Comparison of ENCODE assay signal across 17 cellular contexts in the genomic region with DNA sequence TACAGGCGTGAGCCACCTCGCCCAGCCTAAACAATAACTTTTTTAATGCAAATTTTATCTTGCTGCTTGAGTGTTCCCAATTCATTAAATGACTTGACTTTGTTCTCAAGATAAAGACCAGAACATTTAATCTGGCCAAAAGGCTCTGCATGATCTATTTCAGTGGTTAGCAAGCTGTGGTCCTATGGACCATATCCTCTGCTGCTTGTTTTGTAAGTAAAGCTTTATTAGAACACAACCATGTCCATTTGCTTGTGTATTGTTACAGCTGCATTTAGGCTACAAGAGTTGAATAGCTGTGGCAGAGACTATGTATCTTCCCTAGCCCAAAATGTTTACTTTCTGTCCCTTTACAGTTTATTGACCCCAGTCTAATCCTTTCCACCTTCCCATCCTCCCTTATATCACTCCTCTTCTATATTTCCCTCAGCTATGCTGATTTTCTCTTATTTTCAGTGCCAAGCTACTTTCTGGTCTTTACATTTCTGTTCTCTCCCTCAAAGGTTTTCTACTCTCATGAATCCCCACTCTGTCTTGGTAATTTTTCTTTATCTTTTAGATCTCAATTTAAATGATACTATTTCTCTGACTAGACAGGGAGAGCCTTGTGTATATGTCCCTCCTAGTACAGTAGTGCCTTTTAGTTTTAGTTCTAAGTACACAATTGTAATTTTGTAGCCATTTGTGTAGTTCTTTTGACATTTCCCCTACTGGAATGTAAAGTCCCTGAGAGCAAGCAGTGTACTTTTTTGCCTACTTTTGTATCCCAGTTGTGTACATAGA. TPM values are rescaled to one million over a fixed set of nuclear protein-coding genes. Genes with fewer than 3 reads are reported as not detected.
DNase-seq lines count a peak whose midpoint lies in the region; ATAC-seq, FAIRE-seq and TF ChIP-seq lines count a peak whose summit lies in the region.
"Had no signal": no experiment of that assay in that cellular context is flagged by ENCODE, and none has a peak within 500 bp of the region (broad histone marks: within the 10 kb centered on the region; RNA-seq: fewer than 3 reads in every experiment).

No MANE protein-coding gene starts in this region.

- H3K9me3 ChIP-seq in testis (no peaks in the 10 kb centered on the region), BE2C (no peaks in the 10 kb centered on the region)
- H3K9me3 ChIP-seq: Peyer's patch had no signal

- no peak for FAIRE-seq in frontal cortex (lab: Jason Lieb, UNC)
- FAIRE-seq: A204.1, GM12892, GM18507 had no signal

- H3K36me3 ChIP-seq in testis (ENCODE audit: low read depth, missing control alignments) (no peaks in the 10 kb centered on the region), BE2C (peaks cover 22% of the 10 kb centered on the region)

- peaks cover 18% of the 10 kb centered on the region for H3K4me1 Mint-ChIP-seq in activated T-cell treated with anti-CD3 and anti-CD28 coated beads, Interleukin-2, amount 50 U/mL, for 24 hours (ENCODE audit: low read depth)
- peaks cover 8% of the 10 kb centered on the region for H3K4me1 Mint-ChIP-seq in stimulated activated naive CD8-positive, alpha-beta T cell treated with anti-CD3 and anti-CD28 coated beads, Interleukin-15, Interleukin-2, amounts not matched to agents 100 ng/mL and 50 ng/mL, for 24 hours (ENCODE audit: low read depth)
- H3K4me1 Mint-ChIP-seq in central memory CD8-positive, alpha-beta T cell, result peaks cover 24% of the 10 kb centered on the region

- no peak overlapping the region for H3K4me3 ChIP-seq in testis
- H3K4me3 ChIP-seq in BE2C (ENCODE audit: low read depth, low read length), result no peak overlapping the region
- H3K4me3 ChIP-seq: Peyer's patch had no signal

- TF ChIP-seq CTCF in testis (IDR thresholded peaks at IDR 0.05), result no peak
- no peak for TF ChIP-seq CTCF in BE2C (IDR thresholded peaks at IDR 0.05; ENCODE audit: low read depth, low read length)

- intact Hi-C loops in testis (cut with DNase I; ENCODE audit: low total_unique reads), result no loop called here

- peak overlapping the region; percentile 2 to 33 for H3K27ac ChIP-seq in testis
- H3K27ac ChIP-seq: Peyer's patch had no signal

- H3K9me3 Mint-ChIP-seq in activated T-cell treated with anti-CD3 and anti-CD28 coated beads, Interleukin-2, amount 50 U/mL, for 24 hours, result no peaks in the 10 kb centered on the region
- no peaks in the 10 kb centered on the region for H3K9me3 Mint-ChIP-seq in stimulated activated naive CD8-positive, alpha-beta T cell treated with anti-CD3 and anti-CD28 coated beads, Interleukin-15, Interleukin-2, amounts not matched to agents 100 ng/mL and 50 ng/mL, for 24 hours
- no peaks in the 10 kb centered on the region for H3K9me3 Mint-ChIP-seq in central memory CD8-positive, alpha-beta T cell
- H3K9me3 Mint-ChIP-seq: CD4-positive, alpha-beta T cell had no signal

- no peak for ATAC-seq in stimulated activated naive CD8-positive, alpha-beta T cell treated with anti-CD3 and anti-CD28 coated beads, Interleukin-15, Interleukin-2, amounts not matched to agents 100 U/mL and 50 U/mL, for 24 hours
- ATAC-seq in central memory CD8-positive, alpha-beta T cell (replicated peaks; ENCODE audit: extremely low read depth, poor library complexity, severe bottlenecking), result no peak

- no peaks in the 10 kb centered on the region for H3K27me3 ChIP-seq in testis
- H3K27me3 ChIP-seq in BE2C, result no peaks in the 10 kb centered on the region
- H3K27me3 ChIP-seq: Peyer's patch had no signal

- H3K27me3 Mint-ChIP-seq in activated T-cell treated with anti-CD3 and anti-CD28 coated beads, Interleukin-2, amount 50 U/mL, for 24 hours, result no peaks in the 10 kb centered on the region
- H3K27me3 Mint-ChIP-seq in stimulated activated naive CD8-positive, alpha-beta T cell treated with anti-CD3 and anti-CD28 coated beads, Interleukin-15, Interleukin-2, amounts not matched to agents 100 ng/mL and 50 ng/mL, for 24 hours, result no peaks in the 10 kb centered on the region
- H3K27me3 Mint-ChIP-seq in central memory CD8-positive, alpha-beta T cell, result no peaks in the 10 kb centered on the region
- H3K27me3 Mint-ChIP-seq: CD4-positive, alpha-beta T cell had no signal

- H3K4me3 Mint-ChIP-seq in activated T-cell treated with anti-CD3 and anti-CD28 coated beads, Interleukin-2, amount 50 U/mL, for 24 hours, result no peak overlapping the region
- H3K4me3 Mint-ChIP-seq in stimulated activated naive CD8-positive, alpha-beta T cell treated with anti-CD3 and anti-CD28 coated beads, Interleukin-15, Interleukin-2, amounts not matched to agents 100 ng/mL and 50 ng/mL, for 24 hours, result no peak overlapping the region
- no peak overlapping the region for H3K4me3 Mint-ChIP-seq in central memory CD8-positive, alpha-beta T cell
- H3K4me3 Mint-ChIP-seq: CD4-positive, alpha-beta T cell had no signal

- no peak for DNase-seq in activated T-cell treated with anti-CD3 and anti-CD28 coated beads, Interleukin-2, amount 50 U/mL, for 24 hours
- no peak for DNase-seq in activated T-cell treated with anti-CD3 and anti-CD28 coated beads for 4 hours
- no peak for DNase-seq in stimulated activated naive CD8-positive, alpha-beta T cell treated with anti-CD3 and anti-CD28 coated beads, Interleukin-15, Interleukin-2, amounts not matched to agents 100 U/mL and 50 U/mL, for 24 hours
- DNase-seq in central memory CD8-positive, alpha-beta T cell (ENCODE audit: low spot score in 2 of 2), result no peak
- no peak for DNase-seq in testis
- DNase-seq in frontal cortex (ENCODE audit: low spot score in 2 of 2), result no peak
- DNase-seq in BE2C, result no peak
- DNase-seq: CD4-positive, alpha-beta T cell; DMS53; GOT3; NCI-H1105; NCI-H2081 treated with DMSO at 0.1 percent for 48 hours; Peyer's patch had no signal

- WGBS in testis, 2 donors, result 69 to 82% methylated on average over 2 of the region's 2 CpGs

- peaks cover 81% of the 10 kb centered on the region for H3K36me3 Mint-ChIP-seq in activated T-cell treated with anti-CD3 and anti-CD28 coated beads, Interleukin-2, amount 50 U/mL, for 24 hours (ENCODE audit: low read depth)
- peaks cover 63% of the 10 kb centered on the region for H3K36me3 Mint-ChIP-seq in stimulated activated naive CD8-positive, alpha-beta T cell treated with anti-CD3 and anti-CD28 coated beads, Interleukin-15, Interleukin-2, amounts not matched to agents 100 ng/mL and 50 ng/mL, for 24 hours (ENCODE audit: low read depth)
- H3K36me3 Mint-ChIP-seq in central memory CD8-positive, alpha-beta T cell (ENCODE audit: insufficient read depth), result peaks cover 43% of the 10 kb centered on the region

- no peak for TF ChIP-seq POLR2A in testis (IDR thresholded peaks at IDR 0.05)

- peak overlapping the region; percentile 50 for H3K27ac Mint-ChIP-seq in activated T-cell treated with anti-CD3 and anti-CD28 coated beads, Interleukin-2, amount 50 U/mL, for 24 hours
- H3K27ac Mint-ChIP-seq in stimulated activated naive CD8-positive, alpha-beta T cell treated with anti-CD3 and anti-CD28 coated beads, Interleukin-15, Interleukin-2, amounts not matched to agents 100 ng/mL and 50 ng/mL, for 24 hours, result peak overlapping the region; percentile 73
- H3K27ac Mint-ChIP-seq in central memory CD8-positive, alpha-beta T cell (ENCODE audit: low read depth), result peak overlapping the region; percentile 29
- H3K27ac Mint-ChIP-seq: CD4-positive, alpha-beta T cell had no signal

- H3K4me1 ChIP-seq in testis (no peaks in the 10 kb centered on the region), BE2C (no peaks in the 10 kb centered on the region)

RNA-seq across cellular contexts. Expression of gene SELENOT, which starts 23.2 kb away (rescaled TPM):
- total RNA-seq in testis (100 to 1,000 TPM; 135 to 190 TPM), frontal cortex (106 TPM)
- 118 TPM for polyA plus RNA-seq in testis (ENCODE audit: insufficient read depth, low read depth, low replicate concordance)
- polyA plus RNA-seq in BE2C (2012; ENCODE audit: insufficient read depth, insufficient read length, low read depth), result 78.9 TPM
